1 cellular context compared by ENCODE assay signal in genomic region chr3:170056710-170057454, GRCh38.
TF ChIP-seq lines count a peak whose summit lies in the region.

No MANE protein-coding gene starts in this region.

TF ChIP-seq in GM12878, 131 proteins besides CTCF, POLR2A, EP300 and RAD21 (continued from another document):
- TF ChIP-seq CEBPZ (IDR thresholded peaks at IDR 0.05; ENCODE audit: low read depth, low read length) (no peak), YBX1 (IDR thresholded peaks at IDR 0.05) (no peak), ZBTB33 (IDR thresholded peaks at IDR 0.05) (no peak), SMAD1 (IDR thresholded peaks at IDR 0.05; ENCODE audit: low read depth, partially characterized antibody) (peak; percentile 72), SMARCA5 (IDR thresholded peaks at IDR 0.05) (no peak), CHD1 (IDR thresholded peaks at IDR 0.05; ENCODE audit: low read depth, low read length) (no peak), CEBPB (IDR thresholded peaks at IDR 0.05; ENCODE audit: borderline replicate concordance in 1 of 2, low read depth in 2 of 2, low read length in 2 of 2) (peak in 1 of 2 experiments; percentile 67; a peak in 1 of 4 replicates), PAX8 (IDR thresholded peaks at IDR 0.05) (no peak)
TF ChIP-seq in GM12878: peak in this region for 42.
